Comparison of ENCODE assay signal across 16 cellular contexts in genomic region chr9:126401107-126401506, GRCh38.
"Had no signal": no experiment of that assay in that cellular context is flagged by ENCODE, and none has a peak within 500 bp of the region (broad histone marks: within the 10 kb centered on the region; RNA-seq: fewer than 3 reads in every experiment).

No MANE protein-coding gene starts in this region.

- H3K27me3 ChIP-seq: dorsolateral prefrontal cortex, gastrocnemius medialis had no signal

- ATAC-seq: activated naive CD8-positive, alpha-beta T cell treated with anti-CD3 and anti-CD28 coated beads, Interleukin-2, amount 50 U/mL, for 24 hours; activated T-helper 17 cell treated with anti-CD3 and anti-CD28 coated beads, Interleukin-2, amount 50 U/mL, for 72 hours; gastrocnemius medialis; left lobe of liver; mucosa of descending colon; natural killer cell; sciatic nerve had no signal

- H3K36me3 Mint-ChIP-seq: memory B cell, natural killer cell had no signal

- H3K4me1 ChIP-seq: gastrocnemius medialis, prostate gland had no signal

- H3K36me3 ChIP-seq: gastrocnemius medialis, prostate gland had no signal

- H3K9me3 ChIP-seq: gastrocnemius medialis, mucosa of descending colon, prostate gland had no signal

- H3K4me3 Mint-ChIP-seq: activated CD4-positive, alpha-beta T cell treated with anti-CD3 and anti-CD28 coated beads, Interleukin-2, amount 10 ng/mL, durations not matched to agents 24 days and 14 days; activated naive CD4-positive, alpha-beta T cell treated with anti-CD3 and anti-CD28 coated beads for 36 hours; activated naive CD8-positive, alpha-beta T cell treated with anti-CD3 and anti-CD28 coated beads, Interleukin-2, amount 50 U/mL, for 24 hours; activated T-helper 17 cell treated with anti-CD3 and anti-CD28 coated beads, Interleukin-2, amount 50 U/mL, for 72 hours; endodermal cell; memory B cell; natural killer cell had no signal

- DNase-seq: activated CD4-positive, alpha-beta T cell treated with anti-CD3 and anti-CD28 coated beads, Interleukin-2, amount 10 ng/mL, durations not matched to agents 24 days and 14 days; activated CD8-positive, alpha-beta memory T cell treated with anti-CD3 and anti-CD28 coated beads for 24 hours; activated naive CD4-positive, alpha-beta T cell treated with anti-CD3 and anti-CD28 coated beads for 36 hours; activated naive CD8-positive, alpha-beta T cell treated with anti-CD3 and anti-CD28 coated beads, Interleukin-2, amount 50 U/mL, for 24 hours; activated T-cell treated with anti-CD3 and anti-CD28 coated beads for 4 hours; dorsolateral prefrontal cortex; endodermal cell; gastrocnemius medialis; mucosa of descending colon; natural killer cell had no signal

- FAIRE-seq: islet of Langerhans had no signal

- H3K9me3 Mint-ChIP-seq: activated CD4-positive, alpha-beta T cell treated with anti-CD3 and anti-CD28 coated beads, Interleukin-2, amount 10 ng/mL, durations not matched to agents 24 days and 14 days; activated naive CD4-positive, alpha-beta T cell treated with anti-CD3 and anti-CD28 coated beads for 36 hours; activated naive CD8-positive, alpha-beta T cell treated with anti-CD3 and anti-CD28 coated beads, Interleukin-2, amount 50 U/mL, for 24 hours; activated T-helper 17 cell treated with anti-CD3 and anti-CD28 coated beads, Interleukin-2, amount 50 U/mL, for 72 hours; endodermal cell; memory B cell; natural killer cell had no signal

- H3K27ac ChIP-seq: prostate gland had no signal

- H3K4me3 ChIP-seq: dorsolateral prefrontal cortex, gastrocnemius medialis, mucosa of descending colon, prostate gland had no signal

- H3K27me3 Mint-ChIP-seq: activated naive CD8-positive, alpha-beta T cell treated with anti-CD3 and anti-CD28 coated beads, Interleukin-2, amount 50 U/mL, for 24 hours; activated T-helper 17 cell treated with anti-CD3 and anti-CD28 coated beads, Interleukin-2, amount 50 U/mL, for 72 hours had no signal

- H3K27ac Mint-ChIP-seq: activated CD4-positive, alpha-beta T cell treated with anti-CD3 and anti-CD28 coated beads, Interleukin-2, amount 10 ng/mL, durations not matched to agents 24 days and 14 days; activated naive CD4-positive, alpha-beta T cell treated with anti-CD3 and anti-CD28 coated beads for 36 hours; activated naive CD8-positive, alpha-beta T cell treated with anti-CD3 and anti-CD28 coated beads, Interleukin-2, amount 50 U/mL, for 24 hours; activated T-helper 17 cell treated with anti-CD3 and anti-CD28 coated beads, Interleukin-2, amount 50 U/mL, for 72 hours; endodermal cell; memory B cell; natural killer cell had no signal
